14 cellular contexts compared by ENCODE assay signal in the genomic region with DNA sequence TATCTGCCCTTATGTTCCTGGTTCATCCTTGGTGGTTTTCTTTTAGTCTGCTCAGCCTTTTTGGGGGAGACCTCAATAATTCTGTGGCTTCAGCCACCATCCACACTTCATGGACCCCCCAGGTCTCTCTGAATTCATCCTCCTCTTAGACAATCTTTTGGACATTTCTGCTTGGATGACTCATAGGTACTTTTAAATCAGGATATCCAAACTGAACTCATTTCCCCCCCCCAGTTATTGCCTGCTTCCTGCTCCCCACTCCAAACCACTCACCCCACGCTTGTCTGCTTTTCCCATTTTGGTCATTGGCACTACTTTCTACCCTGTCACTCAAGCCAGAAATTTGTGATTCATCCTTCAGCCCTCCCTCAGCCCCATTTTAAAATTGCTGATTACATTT.
A peak's percentile ranks its signal among the peaks of the same experiment; 100 is the strongest.
DNase-seq lines count a peak whose midpoint lies in the region; TF ChIP-seq lines count a peak whose summit lies in the region.
"Had no signal": no experiment of that assay in that cellular context is flagged by ENCODE, and none has a peak within 500 bp of the region (broad histone marks: within the 10 kb centered on the region; RNA-seq: fewer than 3 reads in every experiment).

No MANE protein-coding gene starts in this region.

- TF ChIP-seq CTCF in nephron progenitor cell (IDR thresholded peaks at IDR 0.05) (no peak), OCI-LY7 (conservative IDR thresholded peaks at IDR 0.05; ENCODE audit: low read length) (no peak), adrenal gland (IDR thresholded peaks at IDR 0.05) (no peak)

- no peak overlapping the region for H3K4me3 ChIP-seq in BLaER1 treated with 17β-estradiol and CSF1 and Interleukin-3, amounts not matched to agents 10 nM and 100 nM
- H3K4me3 ChIP-seq in esophagus (ENCODE audit: low read depth in 1 of 2, low read length in 2 of 2) (no peak overlapping the region), OCI-LY7 (ENCODE audit: low read depth, low read length, poor library complexity, severe bottlenecking) (no peak overlapping the region), adrenal gland (no peak overlapping the region)

- no TSS peak for BruUV-seq in OCI-LY7 (replicated peaks; lab: Mats Ljungman, UMichigan)

- H4K20me1 ChIP-seq in BLaER1 treated with 17β-estradiol and CSF1 and Interleukin-3, amounts not matched to agents 10 nM and 100 nM, result no peaks in the 10 kb centered on the region
- H4K20me1 ChIP-seq in OCI-LY7 (ENCODE audit: insufficient read depth, low read length), result no peaks in the 10 kb centered on the region

- TF ChIP-seq POLR2A in adrenal gland (IDR thresholded peaks at IDR 0.05), result no peak

- peaks cover 13% of the 10 kb centered on the region for H3K9me3 Mint-ChIP-seq in nephron progenitor cell
- H3K9me3 Mint-ChIP-seq: activated naive CD8-positive, alpha-beta T cell treated with anti-CD3 and anti-CD28 coated beads, Interleukin-2, amount 50 U/mL, for 24 hours; neural crest cell had no signal

- H3K9me3 ChIP-seq in BLaER1 treated with 17β-estradiol and CSF1 and Interleukin-3, amounts not matched to agents 10 nM and 100 nM (replicated peaks in 1 of 11), result peaks cover 0 to 3% (median 0%) of the 10 kb centered on the region in 11 experiments; a peak in 1 of 22 replicates
- no peaks in the 10 kb centered on the region for H3K9me3 ChIP-seq in esophagus (ENCODE audit: control insufficient read depth in 2 of 2, insufficient read depth in 1 of 2, low read depth in 1 of 2, low read length in 1 of 2)
- no peaks in the 10 kb centered on the region for H3K9me3 ChIP-seq in OCI-LY7 (ENCODE audit: low read length)
- H3K9me3 ChIP-seq in adrenal gland (replicated peaks in 1 of 3), result no peaks in the 10 kb centered on the region

- intact Hi-C loops in OCI-LY7 (cut with micrococcal nuclease; ENCODE audit: unreplicated experiment), result no loop called here
- intact Hi-C loops in adrenal gland (cut with DNase I), result loop anchor here in 1 of 2 donors (10.0 kb wide), 1 partner anchor 48 kb away; no protein-coding TSS in a partner anchor

- POLR2A ChIA-PET in OCI-LY7 (lab: Charles Lee), result interaction anchor here (0.7 kb wide), 1 partner anchor 366 kb away, joined by 4 read pairs; no protein-coding TSS in a partner anchor

- peaks cover 10 to 17% (median 12%) of the 10 kb centered on the region in 10 experiments; a peak in 17 of 20 replicates for H3K4me1 ChIP-seq in BLaER1 treated with 17β-estradiol and CSF1 and Interleukin-3, amounts not matched to agents 10 nM and 100 nM
- H3K4me1 ChIP-seq in esophagus (ENCODE audit: control insufficient read depth in 2 of 2, insufficient read depth in 2 of 2, low read length in 1 of 2) (peaks cover 0 to 18% of the 10 kb centered on the region in 2 donors), OCI-LY7 (ENCODE audit: insufficient read depth, low read length, poor library complexity, severe bottlenecking) (no peaks in the 10 kb centered on the region), adrenal gland (replicated peaks in 1 of 2) (peaks cover 0 to 36% of the 10 kb centered on the region in 2 donors)

- no peak overlapping the region for H3K9ac ChIP-seq in BLaER1 treated with 17β-estradiol and CSF1 and Interleukin-3, amounts not matched to agents 10 nM and 100 nM

- peaks cover 63% of the 10 kb centered on the region for H3K36me3 Mint-ChIP-seq in nephron progenitor cell (ENCODE audit: low read depth)
- H3K36me3 Mint-ChIP-seq: CD14-positive monocyte had no signal

- H2AFZ ChIP-seq in OCI-LY7 (ENCODE audit: low read length), result no peak overlapping the region

- no peaks in the 10 kb centered on the region for H3K36me3 ChIP-seq in BLaER1 treated with 17β-estradiol and CSF1 and Interleukin-3, amounts not matched to agents 10 nM and 100 nM
- H3K36me3 ChIP-seq in esophagus (ENCODE audit: control insufficient read depth in 2 of 2, insufficient read depth in 2 of 2, low read length in 1 of 2) (no peaks in the 10 kb centered on the region), OCI-LY7 (ENCODE audit: insufficient read depth, low read length) (no peaks in the 10 kb centered on the region), adrenal gland (replicated peaks in 1 of 2) (no peaks in the 10 kb centered on the region)

- no peak overlapping the region for H3K27ac ChIP-seq in BLaER1 treated with 17β-estradiol and CSF1 and Interleukin-3, amounts not matched to agents 10 nM and 100 nM
- H3K27ac ChIP-seq in esophagus (ENCODE audit: low read depth in 2 of 2, low read length in 1 of 2) (peak overlapping the region; percentile 72 to 76), OCI-LY7 (ENCODE audit: low read depth, low read length, poor library complexity, severe bottlenecking) (no peak overlapping the region), adrenal gland (peak overlapping the region in 1 of 5 donors; percentile 38)

- DNase-seq in RPMI7951 (ENCODE audit: low read depth), result peak; percentile 80
- DNase-seq in nephron progenitor cell, result no peak
- DNase-seq in T-helper 9 cell, result no peak
- DNase-seq in OCI-LY7 (ENCODE audit: low spot score), result no peak
- DNase-seq in adrenal gland, result no peak
- no peak for DNase-seq in SHP77 (lab: John Stamatoyannopoulos, UW)
- DNase-seq: activated CD8-positive, alpha-beta memory T cell treated with anti-CD3 and anti-CD28 coated beads, Interleukin-2, amount 50 U/mL, for 4 hours; activated naive CD8-positive, alpha-beta T cell treated with anti-CD3 and anti-CD28 coated beads, Interleukin-2, amount 50 U/mL, for 24 hours; NCI-H2081; T1000 had no signal

- H3K4me3 Mint-ChIP-seq in nephron progenitor cell, result peak overlapping the region; percentile 3
- H3K4me3 Mint-ChIP-seq: activated naive CD8-positive, alpha-beta T cell treated with anti-CD3 and anti-CD28 coated beads, Interleukin-2, amount 50 U/mL, for 24 hours; CD14-positive monocyte; neural crest cell had no signal

- CTCF ChIA-PET in OCI-LY7 (lab: Charles Lee; ENCODE audit: unreplicated experiment), result no interaction called here

- H3K79me2 ChIP-seq in OCI-LY7 (ENCODE audit: insufficient read depth, low read depth, low read length), result no peaks in the 10 kb centered on the region

- H3K27ac Mint-ChIP-seq in nephron progenitor cell, result peak overlapping the region; percentile 95
- H3K27ac Mint-ChIP-seq: activated naive CD8-positive, alpha-beta T cell treated with anti-CD3 and anti-CD28 coated beads, Interleukin-2, amount 50 U/mL, for 24 hours had no signal

- H3K4me1 Mint-ChIP-seq in nephron progenitor cell, result peaks cover 69% of the 10 kb centered on the region
- H3K4me1 Mint-ChIP-seq: activated naive CD8-positive, alpha-beta T cell treated with anti-CD3 and anti-CD28 coated beads, Interleukin-2, amount 50 U/mL, for 24 hours had no signal

- H3K4me2 ChIP-seq in BLaER1 treated with 17β-estradiol and CSF1 and Interleukin-3, amounts not matched to agents 10 nM and 100 nM, result peak overlapping the region in 8 of 11 experiments; percentile 2 to 40 (median 20); a peak in 9 of 22 replicates
- no peak overlapping the region for H3K4me2 ChIP-seq in OCI-LY7 (ENCODE audit: low read length)

- no peaks in the 10 kb centered on the region for H3K9me2 ChIP-seq in OCI-LY7 (ENCODE audit: insufficient read depth, low read length)

- 8 to 54% methylated on average over 1 of the region's 1 CpG for WGBS in esophagus, 2 donors
- 11 to 35% (median 21%) methylated on average over 1 of the region's 1 CpG for WGBS in adrenal gland, 4 donors

- peaks cover 11% of the 10 kb centered on the region for H3K27me3 Mint-ChIP-seq in nephron progenitor cell (ENCODE audit: low read depth, poor library complexity)
- H3K27me3 Mint-ChIP-seq: activated naive CD8-positive, alpha-beta T cell treated with anti-CD3 and anti-CD28 coated beads, Interleukin-2, amount 50 U/mL, for 24 hours had no signal

- H3K27me3 ChIP-seq in BLaER1 treated with 17β-estradiol and CSF1 and Interleukin-3, amounts not matched to agents 10 nM and 100 nM, result no peaks in the 10 kb centered on the region
- H3K27me3 ChIP-seq in esophagus (ENCODE audit: control insufficient read depth in 1 of 2, insufficient read depth in 2 of 2, low read length in 2 of 2) (no peaks in the 10 kb centered on the region), adrenal gland (no peaks in the 10 kb centered on the region)

Comparison
In these comparisons a context has a peak if more than half of its experiments do, and no peak if none do; other contexts are left out.
1. H3K27ac ChIP-seq: peak in esophagus (2 of 2); none in BLaER1 treated with 17β-estradiol and CSF1 and Interleukin-3, amounts not matched to agents 10 nM and 100 nM (0 of 11) and OCI-LY7 (single experiment).